Comparison of ENCODE assay signal across 1 cellular context in the genomic region with DNA sequence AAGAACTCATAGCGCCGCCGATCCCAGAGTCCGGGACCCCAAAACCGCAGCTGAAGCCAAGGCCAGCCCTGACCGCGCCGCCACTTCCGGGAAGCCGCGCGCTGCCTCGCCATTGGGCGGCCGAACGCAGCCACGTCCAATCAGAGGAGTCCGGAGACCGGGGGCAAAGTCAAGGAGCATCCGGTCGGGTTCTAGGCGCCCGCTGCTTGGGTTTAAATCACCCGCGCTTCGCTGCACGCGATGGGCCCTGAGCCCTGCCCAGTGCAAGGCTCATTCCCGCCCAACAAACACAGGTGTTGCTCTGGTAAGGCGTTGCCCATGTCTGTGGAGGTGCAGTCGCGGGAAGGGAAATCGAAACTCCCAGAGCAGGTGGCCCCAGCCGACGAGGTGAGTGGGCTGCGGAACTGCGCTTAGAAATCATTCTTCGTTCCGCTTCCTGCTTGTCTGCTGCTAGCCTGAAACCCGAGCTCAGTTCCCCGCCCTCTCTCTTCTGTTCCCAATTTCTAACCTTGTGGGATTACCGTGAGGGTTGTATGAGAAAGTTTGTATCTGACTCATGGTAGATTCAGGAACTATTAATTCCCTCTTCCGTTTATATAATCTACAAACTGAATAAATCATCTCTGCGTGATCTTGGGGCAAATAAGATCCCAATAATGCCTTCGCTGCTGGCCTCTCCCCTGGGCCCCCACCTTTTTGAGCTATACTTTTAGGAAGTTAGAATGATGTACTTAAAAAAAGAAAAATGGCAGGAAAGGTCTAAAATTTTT.
TF ChIP-seq lines count a peak whose summit lies in the region.

A gene (minus strand): TSS at position 96 of the 770 bp plus-strand sequence. CDS start 86 bp downstream, at position 10.

TF ChIP-seq in GM12878, 131 proteins besides CTCF, POLR2A, EP300 and RAD21 (continued from another document):
- TF ChIP-seq, protein P1, sequence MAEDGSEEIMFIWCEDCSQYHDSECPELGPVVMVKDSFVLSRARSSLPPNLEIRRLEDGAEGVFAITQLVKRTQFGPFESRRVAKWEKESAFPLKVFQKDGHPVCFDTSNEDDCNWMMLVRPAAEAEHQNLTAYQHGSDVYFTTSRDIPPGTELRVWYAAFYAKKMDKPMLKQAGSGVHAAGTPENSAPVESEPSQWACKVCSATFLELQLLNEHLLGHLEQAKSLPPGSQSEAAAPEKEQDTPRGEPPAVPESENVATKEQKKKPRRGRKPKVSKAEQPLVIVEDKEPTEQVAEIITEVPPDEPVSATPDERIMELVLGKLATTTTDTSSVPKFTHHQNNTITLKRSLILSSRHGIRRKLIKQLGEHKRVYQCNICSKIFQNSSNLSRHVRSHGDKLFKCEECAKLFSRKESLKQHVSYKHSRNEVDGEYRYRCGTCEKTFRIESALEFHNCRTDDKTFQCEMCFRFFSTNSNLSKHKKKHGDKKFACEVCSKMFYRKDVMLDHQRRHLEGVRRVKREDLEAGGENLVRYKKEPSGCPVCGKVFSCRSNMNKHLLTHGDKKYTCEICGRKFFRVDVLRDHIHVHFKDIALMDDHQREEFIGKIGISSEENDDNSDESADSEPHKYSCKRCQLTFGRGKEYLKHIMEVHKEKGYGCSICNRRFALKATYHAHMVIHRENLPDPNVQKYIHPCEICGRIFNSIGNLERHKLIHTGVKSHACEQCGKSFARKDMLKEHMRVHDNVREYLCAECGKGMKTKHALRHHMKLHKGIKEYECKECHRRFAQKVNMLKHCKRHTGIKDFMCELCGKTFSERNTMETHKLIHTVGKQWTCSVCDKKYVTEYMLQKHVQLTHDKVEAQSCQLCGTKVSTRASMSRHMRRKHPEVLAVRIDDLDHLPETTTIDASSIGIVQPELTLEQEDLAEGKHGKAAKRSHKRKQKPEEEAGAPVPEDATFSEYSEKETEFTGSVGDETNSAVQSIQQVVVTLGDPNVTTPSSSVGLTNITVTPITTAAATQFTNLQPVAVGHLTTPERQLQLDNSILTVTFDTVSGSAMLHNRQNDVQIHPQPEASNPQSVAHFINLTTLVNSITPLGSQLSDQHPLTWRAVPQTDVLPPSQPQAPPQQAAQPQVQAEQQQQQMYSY (CRISPR knock-in tag; IDR thresholded peaks at IDR 0.05): no peak
- TF ChIP-seq, protein P2, sequence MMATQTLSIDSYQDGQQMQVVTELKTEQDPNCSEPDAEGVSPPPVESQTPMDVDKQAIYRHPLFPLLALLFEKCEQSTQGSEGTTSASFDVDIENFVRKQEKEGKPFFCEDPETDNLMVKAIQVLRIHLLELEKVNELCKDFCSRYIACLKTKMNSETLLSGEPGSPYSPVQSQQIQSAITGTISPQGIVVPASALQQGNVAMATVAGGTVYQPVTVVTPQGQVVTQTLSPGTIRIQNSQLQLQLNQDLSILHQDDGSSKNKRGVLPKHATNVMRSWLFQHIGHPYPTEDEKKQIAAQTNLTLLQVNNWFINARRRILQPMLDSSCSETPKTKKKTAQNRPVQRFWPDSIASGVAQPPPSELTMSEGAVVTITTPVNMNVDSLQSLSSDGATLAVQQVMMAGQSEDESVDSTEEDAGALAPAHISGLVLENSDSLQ (IDR thresholded peaks at IDR 0.05): no peak
- TF ChIP-seq RFX5 (IDR thresholded peaks at IDR 0.05; ENCODE audit: low read depth, low read length) (peak; percentile 52; the same call in 1 of the 2 replicates), SMAD5 (IDR thresholded peaks at IDR 0.05; ENCODE audit: low read depth) (no peak; the same call in 1 of the 2 replicates), KAT2A (conservative IDR thresholded peaks at IDR 0.05; ENCODE audit: control insufficient read depth, low read depth, low read length) (no peak), SMAD1 (IDR thresholded peaks at IDR 0.05; ENCODE audit: low read depth, partially characterized antibody) (no peak), MYC (IDR thresholded peaks at IDR 0.05; ENCODE audit: insufficient read depth, insufficient read length, insufficient replicate concordance, low read length, severe bottlenecking) (peak; percentile 23), NR2C1 (IDR thresholded peaks at IDR 0.05) (no peak), ZZZ3 (IDR thresholded peaks at IDR 0.05; ENCODE audit: control insufficient read depth, insufficient read length, low read depth) (no peak), PAX8 (IDR thresholded peaks at IDR 0.05) (no peak), MEF2B (IDR thresholded peaks at IDR 0.05; ENCODE audit: partially characterized antibody, poor library complexity, severe bottlenecking) (peak; percentile 10), EED (IDR thresholded peaks at IDR 0.05; ENCODE audit: low read depth) (peak; percentile 74), POLR2AphosphoS5 (IDR thresholded peaks at IDR 0.05; ENCODE audit: low read length) (no peak), ZBED1 (IDR thresholded peaks at IDR 0.05; ENCODE audit: borderline replicate concordance) (no peak), CEBPB (IDR thresholded peaks at IDR 0.05; ENCODE audit: borderline replicate concordance in 1 of 2, low read depth in 2 of 2, low read length in 2 of 2) (no peak), HDAC2 (IDR thresholded peaks at IDR 0.05) (no peak), KLF5 (IDR thresholded peaks at IDR 0.05; ENCODE audit: partially characterized antibody) (no peak), CBFB (IDR thresholded peaks at IDR 0.05; ENCODE audit: low read depth) (peak; percentile 61; the same call in 1 of the 2 replicates), SUZ12 (IDR thresholded peaks at IDR 0.05; ENCODE audit: unreplicated experiment) (no peak)
- TF ChIP-seq, protein P3, sequence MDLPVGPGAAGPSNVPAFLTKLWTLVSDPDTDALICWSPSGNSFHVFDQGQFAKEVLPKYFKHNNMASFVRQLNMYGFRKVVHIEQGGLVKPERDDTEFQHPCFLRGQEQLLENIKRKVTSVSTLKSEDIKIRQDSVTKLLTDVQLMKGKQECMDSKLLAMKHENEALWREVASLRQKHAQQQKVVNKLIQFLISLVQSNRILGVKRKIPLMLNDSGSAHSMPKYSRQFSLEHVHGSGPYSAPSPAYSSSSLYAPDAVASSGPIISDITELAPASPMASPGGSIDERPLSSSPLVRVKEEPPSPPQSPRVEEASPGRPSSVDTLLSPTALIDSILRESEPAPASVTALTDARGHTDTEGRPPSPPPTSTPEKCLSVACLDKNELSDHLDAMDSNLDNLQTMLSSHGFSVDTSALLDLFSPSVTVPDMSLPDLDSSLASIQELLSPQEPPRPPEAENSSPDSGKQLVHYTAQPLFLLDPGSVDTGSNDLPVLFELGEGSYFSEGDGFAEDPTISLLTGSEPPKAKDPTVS (IDR thresholded peaks at IDR 0.05; ENCODE audit: low read depth, low read length): no peak
